ENCODE assay signal across 23 cellular contexts in genomic region chr10:14195455-14195854, GRCh38.
"Had no signal": no experiment of that assay in that cellular context is flagged by ENCODE, and none has a peak within 500 bp of the region (broad histone marks: within the 10 kb centered on the region; RNA-seq: fewer than 3 reads in every experiment).

No MANE protein-coding gene starts in this region.

- H3K27ac ChIP-seq: esophagus squamous epithelium, heart right ventricle, lower lobe of right lung, psoas muscle, sigmoid colon, stomach, thyroid gland, upper lobe of left lung had no signal

- ATAC-seq: effector memory CD8-positive, alpha-beta T cell; left ventricle myocardium superior; lower lobe of right lung; natural killer cell; psoas muscle; right cardiac atrium; stimulated activated effector memory CD8-positive, alpha-beta T cell treated with anti-CD3 and anti-CD28 coated beads, Interleukin-12 subunit alpha, Interleukin-12 subunit beta, amount 100 ng/mL, for 72 hours had no signal

- H3K36me3 Mint-ChIP-seq: immature natural killer cell; natural killer cell; stimulated activated effector memory CD8-positive, alpha-beta T cell treated with anti-CD3 and anti-CD28 coated beads, Interleukin-12 subunit alpha, Interleukin-12 subunit beta, amount 100 ng/mL, for 72 hours had no signal

- DNase-seq: cortex of kidney; effector memory CD8-positive, alpha-beta T cell; erythroblast; esophagus squamous epithelium; foreskin melanocyte; glutamatergic neuron; heart right ventricle; hippocampal formation; immature natural killer cell; left ventricle myocardium superior; lower lobe of right lung; natural killer cell; posterior cingulate gyrus; psoas muscle; right cardiac atrium; sigmoid colon; stimulated activated CD4-positive, alpha-beta T cell treated with anti-CD3 and anti-CD28 coated beads, Interleukin-2, amount 100 ng/mL, for 24 hours; stimulated activated CD4-positive, alpha-beta T cell treated with anti-CD3 and anti-CD28 coated beads, Interleukin-4, amount 100 ng/mL, for 24 hours; stimulated activated naive CD4-positive, alpha-beta T cell treated with Interleukin-2 at 50 U/mL for 16 hours; stomach; thyroid gland; upper lobe of left lung had no signal

- H3K4me1 Mint-ChIP-seq: immature natural killer cell; natural killer cell; stimulated activated effector memory CD8-positive, alpha-beta T cell treated with anti-CD3 and anti-CD28 coated beads, Interleukin-12 subunit alpha, Interleukin-12 subunit beta, amount 100 ng/mL, for 72 hours had no signal

- H3K4me3 ChIP-seq: esophagus squamous epithelium, heart right ventricle, lower lobe of right lung, psoas muscle, sigmoid colon, stomach, thyroid gland, upper lobe of left lung had no signal

- H3K27ac Mint-ChIP-seq: effector memory CD8-positive, alpha-beta T cell; natural killer cell; stimulated activated effector memory CD8-positive, alpha-beta T cell treated with anti-CD3 and anti-CD28 coated beads, Interleukin-12 subunit alpha, Interleukin-12 subunit beta, amount 100 ng/mL, for 72 hours had no signal

- H3K27me3 ChIP-seq: thyroid gland, upper lobe of left lung had no signal

- H3K9me3 ChIP-seq: esophagus squamous epithelium, heart right ventricle, lower lobe of right lung, psoas muscle, sigmoid colon, stomach, thyroid gland, upper lobe of left lung had no signal

- H3K9me3 Mint-ChIP-seq: effector memory CD8-positive, alpha-beta T cell; immature natural killer cell; natural killer cell; stimulated activated effector memory CD8-positive, alpha-beta T cell treated with anti-CD3 and anti-CD28 coated beads, Interleukin-12 subunit alpha, Interleukin-12 subunit beta, amount 100 ng/mL, for 72 hours had no signal

- H3K4me1 ChIP-seq: esophagus squamous epithelium, heart right ventricle, lower lobe of right lung, psoas muscle, sigmoid colon, stomach, thyroid gland, upper lobe of left lung had no signal

- H3K4me3 Mint-ChIP-seq: effector memory CD8-positive, alpha-beta T cell; immature natural killer cell; natural killer cell; stimulated activated effector memory CD8-positive, alpha-beta T cell treated with anti-CD3 and anti-CD28 coated beads, Interleukin-12 subunit alpha, Interleukin-12 subunit beta, amount 100 ng/mL, for 72 hours had no signal

- H3K36me3 ChIP-seq: esophagus squamous epithelium, heart right ventricle, lower lobe of right lung, sigmoid colon, stomach, thyroid gland, upper lobe of left lung had no signal
